31 cellular contexts compared by ENCODE assay signal in the genomic region with DNA sequence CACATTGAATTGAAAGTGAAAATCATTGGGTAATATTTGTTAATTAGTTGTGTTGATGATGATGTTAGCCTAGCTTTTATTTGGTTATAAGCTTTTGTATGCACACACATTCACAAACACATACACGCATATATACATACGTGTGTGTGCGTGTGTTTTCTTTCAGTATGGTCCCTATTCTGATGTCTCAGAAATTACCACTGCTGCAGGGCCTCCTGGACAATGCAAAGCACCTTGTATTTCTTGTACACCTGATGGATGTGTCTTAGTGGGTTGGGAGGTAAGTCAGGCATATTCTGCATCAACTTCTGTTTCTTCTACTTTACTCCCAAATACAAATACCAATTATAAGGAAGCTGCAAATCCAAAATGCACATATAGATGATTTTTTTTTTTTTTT.
DNase-seq lines count a peak whose midpoint lies in the region; ATAC-seq, FAIRE-seq and TF ChIP-seq lines count a peak whose summit lies in the region.
"Had no signal": no experiment of that assay in that cellular context is flagged by ENCODE, and none has a peak within 500 bp of the region (broad histone marks: within the 10 kb centered on the region; RNA-seq: fewer than 3 reads in every experiment).

No MANE protein-coding gene starts in this region.

- no peak for TF ChIP-seq POLR2A in HepG2 (IDR thresholded peaks at IDR 0.05; ENCODE audit: insufficient read depth in 1 of 2, low read depth in 2 of 2, low read length in 2 of 2)
- no peak for TF ChIP-seq POLR2A in right lobe of liver (IDR thresholded peaks at IDR 0.05)

- peaks cover 57% of the 10 kb centered on the region for H3F3A ChIP-seq in smooth muscle cell (ENCODE audit: low read depth)

- in situ Hi-C loops in HepG2 (cut with HindIII; ENCODE audit: extremely low pct_ligation_motif_present, low pct_unique_long_range_greater_than_20kb): no loop called here

- TF ChIP-seq EP300 in HepG2 (IDR thresholded peaks at IDR 0.05; ENCODE audit: low read depth in 2 of 2, low read length in 2 of 2): no peak
- no peak for TF ChIP-seq EP300 in HepG2 (CRISPR knock-in tag; IDR thresholded peaks at IDR 0.05; ENCODE audit: borderline replicate concordance)

- H2AFZ ChIP-seq in HepG2 (ENCODE audit: low read length): no peak overlapping the region
- no peak overlapping the region for H2AFZ ChIP-seq in smooth muscle cell (ENCODE audit: low read depth)

- ATAC-seq in HepG2: no peak
- ATAC-seq in right lobe of liver: no peak
- ATAC-seq: A549; CD8-positive, alpha-beta T cell had no signal

- no peak for TF ChIP-seq RAD21 in HepG2 (CRISPR knock-in tag; IDR thresholded peaks at IDR 0.05)

- no peak overlapping the region for H3K4me2 ChIP-seq in HepG2 (ENCODE audit: low read depth, low read length)
- H3K4me2 ChIP-seq in smooth muscle cell: no peak overlapping the region
- H3K4me2 ChIP-seq: A549; BLaER1; BLaER1 treated with 17β-estradiol and CSF1 and Interleukin-3, amounts not matched to agents 10 nM and 100 nM had no signal

- no peak overlapping the region for H3K9ac ChIP-seq in HepG2 (ENCODE audit: insufficient read depth, low read depth, low read length)
- H3K9ac ChIP-seq in smooth muscle cell (ENCODE audit: low read depth): no peak overlapping the region
- H3K9ac ChIP-seq: BLaER1; BLaER1 treated with 17β-estradiol and CSF1 and Interleukin-3, amounts not matched to agents 10 nM and 100 nM had no signal

- no peak for FAIRE-seq in HepG2 (lab: Jason Lieb, UNC)
- FAIRE-seq: A204.1, A549, D721Med had no signal

- H3K4me1 ChIP-seq in HepG2 (ENCODE audit: insufficient read depth, low read length) (no peaks in the 10 kb centered on the region), right lobe of liver (no peaks in the 10 kb centered on the region), smooth muscle cell (ENCODE audit: low read depth) (no peaks in the 10 kb centered on the region)
- H3K4me1 ChIP-seq: BE2C; BLaER1; BLaER1 treated with 17β-estradiol and CSF1 and Interleukin-3, amounts not matched to agents 10 nM and 100 nM; Caco-2 had no signal

- CTCF ChIA-PET in HepG2 (lab: Yijun Ruan, JAX; ENCODE audit: low intra/inter-chr PET ratio, low total read pairs): no interaction called here

- no TSS peak for BruUV-seq in HepG2 (replicated peaks; lab: Mats Ljungman, UMichigan)

- WGBS in HepG2 (ENCODE audit: low lambda C conversion rate): 96% methylated on average over 3 of the region's 3 CpGs
- 76% methylated on average over 3 of the region's 3 CpGs for WGBS in right lobe of liver (ENCODE audit: insufficient coverage, low coverage, low lambda C conversion rate, missing lambda C conversion rate)
- 81% methylated on average over 3 of the region's 3 CpGs for WGBS in smooth muscle cell (ENCODE audit: low lambda C conversion rate)

- H3K79me2 ChIP-seq in HepG2 (ENCODE audit: insufficient read depth, low read length): no peaks in the 10 kb centered on the region
- H3K79me2 ChIP-seq in smooth muscle cell (ENCODE audit: low read depth): peaks cover 47% of the 10 kb centered on the region

- H3K4me3 ChIP-seq in HepG2 (replicated peaks in 1 of 3; ENCODE audit: insufficient read depth in 1 of 3, low read depth in 2 of 3, low read length in 3 of 3): no peak overlapping the region
- H3K4me3 ChIP-seq in right lobe of liver: no peak overlapping the region
- H3K4me3 ChIP-seq in smooth muscle cell: no peak overlapping the region
- H3K4me3 ChIP-seq: A549; BLaER1; BLaER1 treated with 17β-estradiol and CSF1 and Interleukin-3, amounts not matched to agents 10 nM and 100 nM had no signal

- H3K36me3 ChIP-seq in HepG2 (replicated peaks in 1 of 2; ENCODE audit: control insufficient read depth in 1 of 2, insufficient read depth in 2 of 2, low read length in 2 of 2) (peaks cover 38 to 92% of the 10 kb centered on the region in 2 experiments), right lobe of liver (peaks cover 24 to 91% (median 47%) of the 10 kb centered on the region in 4 donors), smooth muscle cell (ENCODE audit: low read depth) (peaks cover 57% of the 10 kb centered on the region)

- H3K27me3 ChIP-seq in HepG2 (ENCODE audit: control insufficient read depth in 1 of 2, insufficient read depth in 2 of 2, low read length in 2 of 2): no peaks in the 10 kb centered on the region
- H3K27me3 ChIP-seq in right lobe of liver: no peaks in the 10 kb centered on the region
- no peaks in the 10 kb centered on the region for H3K27me3 ChIP-seq in smooth muscle cell (ENCODE audit: low read depth)
- H3K27me3 ChIP-seq: BE2C; BLaER1; BLaER1 treated with 17β-estradiol and CSF1 and Interleukin-3, amounts not matched to agents 10 nM and 100 nM had no signal

- H4K20me1 ChIP-seq in HepG2 (ENCODE audit: insufficient read depth, low read length) (peaks cover 18% of the 10 kb centered on the region), smooth muscle cell (ENCODE audit: low read depth) (peaks cover 86% of the 10 kb centered on the region)
- H4K20me1 ChIP-seq: BLaER1 had no signal

- DNase-seq in HepG2 (ENCODE audit: low spot score): no peak
- DNase-seq in right lobe of liver: no peak
- DNase-seq in smooth muscle cell (lab: John Stamatoyannopoulos, UW; ENCODE audit: unreplicated experiment): no peak
- no peak for DNase-seq in COLO668 (lab: John Stamatoyannopoulos, UW; ENCODE audit: unreplicated experiment)
- DNase-seq: 8988T; ACHN; AML-193; BE2C; C1 segment of cervical spinal cord; Caco-2; Calu3; CD4-positive, alpha-beta memory T cell; CD4-positive, alpha-beta T cell; CD4-positive, CD25-positive, alpha-beta regulatory T cell; CD8-positive, alpha-beta memory T cell; CD8-positive, alpha-beta T cell; COR-L47; DMS 273 treated with DMSO at 0.1 percent for 48 hours; DMS153; DMS53; DMS79; DMS79 treated with DMSO at 0.1 percent for 48 hours; DND-41; EL had no signal

- H3K27ac ChIP-seq in HepG2 (ENCODE audit: extremely low read length, insufficient read depth, low read length) (no peak overlapping the region), right lobe of liver (no peak overlapping the region), smooth muscle cell (ENCODE audit: low read depth) (peak overlapping the region; percentile 67)
- H3K27ac ChIP-seq: 22Rv1; A549; BLaER1; BLaER1 treated with 17β-estradiol and CSF1 and Interleukin-3, amounts not matched to agents 10 nM and 100 nM; C4-2B had no signal

- intact Hi-C loops in HepG2 (cut with micrococcal nuclease; ENCODE audit: unreplicated experiment) (no loop called here), right lobe of liver (cut with DNase I) (no loop called here)

- no peaks in the 10 kb centered on the region for H3K9me3 ChIP-seq in HepG2 (ENCODE audit: low read length)
- no peaks in the 10 kb centered on the region for H3K9me3 ChIP-seq in right lobe of liver
- no peaks in the 10 kb centered on the region for H3K9me3 ChIP-seq in smooth muscle cell (replicated peaks; ENCODE audit: low read depth)
- H3K9me3 ChIP-seq: A549; BE2C; BLaER1; BLaER1 treated with 17β-estradiol and CSF1 and Interleukin-3, amounts not matched to agents 10 nM and 100 nM; Caco-2 had no signal

- POLR2A ChIA-PET in HepG2 (lab: Yijun Ruan, JAX): no interaction called here

- TF ChIP-seq CTCF in HepG2 (CRISPR knock-in tag; IDR thresholded peaks at IDR 0.05): no peak
- no peak for TF ChIP-seq CTCF in right lobe of liver (IDR thresholded peaks at IDR 0.05)
- TF ChIP-seq CTCF in smooth muscle cell (IDR thresholded peaks at IDR 0.05; ENCODE audit: borderline replicate concordance, insufficient read depth, poor library complexity, severe bottlenecking): no peak

TF ChIP-seq in HepG2, 621 proteins besides CTCF, POLR2A, EP300 and RAD21:
- TF ChIP-seq RBM22 (optimal IDR thresholded peaks at IDR 0.05; ENCODE audit: low read length): peak; percentile 99
- TF ChIP-seq, protein P1, sequence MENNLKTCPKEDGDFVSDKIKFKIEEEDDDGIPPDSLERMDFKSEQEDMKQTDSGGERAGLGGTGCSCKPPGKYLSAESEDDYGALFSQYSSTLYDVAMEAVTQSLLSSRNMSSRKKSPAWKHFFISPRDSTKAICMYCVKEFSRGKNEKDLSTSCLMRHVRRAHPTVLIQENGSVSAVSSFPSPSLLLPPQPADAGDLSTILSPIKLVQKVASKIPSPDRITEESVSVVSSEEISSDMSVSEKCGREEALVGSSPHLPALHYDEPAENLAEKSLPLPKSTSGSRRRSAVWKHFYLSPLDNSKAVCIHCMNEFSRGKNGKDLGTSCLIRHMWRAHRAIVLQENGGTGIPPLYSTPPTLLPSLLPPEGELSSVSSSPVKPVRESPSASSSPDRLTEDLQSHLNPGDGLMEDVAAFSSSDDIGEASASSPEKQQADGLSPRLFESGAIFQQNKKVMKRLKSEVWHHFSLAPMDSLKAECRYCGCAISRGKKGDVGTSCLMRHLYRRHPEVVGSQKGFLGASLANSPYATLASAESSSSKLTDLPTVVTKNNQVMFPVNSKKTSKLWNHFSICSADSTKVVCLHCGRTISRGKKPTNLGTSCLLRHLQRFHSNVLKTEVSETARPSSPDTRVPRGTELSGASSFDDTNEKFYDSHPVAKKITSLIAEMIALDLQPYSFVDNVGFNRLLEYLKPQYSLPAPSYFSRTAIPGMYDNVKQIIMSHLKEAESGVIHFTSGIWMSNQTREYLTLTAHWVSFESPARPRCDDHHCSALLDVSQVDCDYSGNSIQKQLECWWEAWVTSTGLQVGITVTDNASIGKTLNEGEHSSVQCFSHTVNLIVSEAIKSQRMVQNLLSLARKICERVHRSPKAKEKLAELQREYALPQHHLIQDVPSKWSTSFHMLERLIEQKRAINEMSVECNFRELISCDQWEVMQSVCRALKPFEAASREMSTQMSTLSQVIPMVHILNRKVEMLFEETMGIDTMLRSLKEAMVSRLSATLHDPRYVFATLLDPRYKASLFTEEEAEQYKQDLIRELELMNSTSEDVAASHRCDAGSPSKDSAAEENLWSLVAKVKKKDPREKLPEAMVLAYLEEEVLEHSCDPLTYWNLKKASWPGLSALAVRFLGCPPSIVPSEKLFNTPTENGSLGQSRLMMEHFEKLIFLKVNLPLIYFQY (CRISPR knock-in tag; IDR thresholded peaks at IDR 0.05; ENCODE audit: borderline replicate concordance): no peak
- no peak for TF ChIP-seq ZBTB21 (CRISPR knock-in tag; IDR thresholded peaks at IDR 0.05)
- TF ChIP-seq GATA4 (IDR thresholded peaks at IDR 0.05; ENCODE audit: borderline replicate concordance, low read depth): no peak
